ENCODE assay signal across 24 cellular contexts in the genomic region with DNA sequence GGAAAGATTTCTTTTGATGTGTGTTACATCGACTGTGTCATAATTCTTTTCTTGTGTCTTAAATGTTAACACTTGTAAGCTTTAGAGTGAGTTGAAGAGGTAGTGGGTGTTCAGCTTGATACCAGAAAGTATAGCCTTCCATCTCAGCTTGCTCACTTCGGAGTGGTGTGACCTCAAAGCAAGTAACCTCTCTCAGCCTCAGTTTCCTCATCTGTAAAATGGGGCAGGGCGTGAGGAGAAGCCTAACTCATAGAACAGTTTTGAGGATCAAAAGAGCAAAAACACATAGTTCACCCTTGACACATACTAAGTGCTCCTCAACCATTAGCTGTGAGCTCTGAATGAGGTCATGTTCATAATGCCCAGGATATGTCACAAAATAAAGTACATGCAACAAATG.
DNase-seq lines count a peak whose midpoint lies in the region; ATAC-seq, FAIRE-seq and TF ChIP-seq lines count a peak whose summit lies in the region.
"Had no signal": no experiment of that assay in that cellular context is flagged by ENCODE, and none has a peak within 500 bp of the region (broad histone marks: within the 10 kb centered on the region; RNA-seq: fewer than 3 reads in every experiment).

No MANE protein-coding gene starts in this region.

- no peak overlapping the region for H3K27ac ChIP-seq in HepG2 (ENCODE audit: extremely low read length, insufficient read depth, low read length)
- no peak overlapping the region for H3K27ac ChIP-seq in right lobe of liver
- H3K27ac ChIP-seq: 22Rv1; A549; BLaER1 treated with 17β-estradiol and CSF1 and Interleukin-3, amounts not matched to agents 10 nM and 100 nM; C4-2B had no signal

- H3K4me3 ChIP-seq in HepG2 (replicated peaks in 1 of 3; ENCODE audit: insufficient read depth in 1 of 3, low read depth in 2 of 3, low read length in 3 of 3) (no peak overlapping the region), right lobe of liver (no peak overlapping the region), bronchial epithelial cell (ENCODE audit: low read depth, low read length) (no peak overlapping the region)
- H3K4me3 ChIP-seq: A549; BLaER1 treated with 17β-estradiol and CSF1 and Interleukin-3, amounts not matched to agents 10 nM and 100 nM had no signal

- no peak for TF ChIP-seq EP300 in HepG2 (IDR thresholded peaks at IDR 0.05; ENCODE audit: low read depth in 2 of 2, low read length in 2 of 2)
- TF ChIP-seq EP300 in HepG2 (CRISPR knock-in tag; IDR thresholded peaks at IDR 0.05; ENCODE audit: borderline replicate concordance) = no peak

- in situ Hi-C loops in HepG2 (cut with HindIII; ENCODE audit: extremely low pct_ligation_motif_present, low pct_unique_long_range_greater_than_20kb) = no loop called here

- H3K4me1 Mint-ChIP-seq in type B pancreatic cell (ENCODE audit: unreplicated experiment) = peaks cover 15% of the 10 kb centered on the region
- H3K4me1 Mint-ChIP-seq: B cell had no signal

- no peak overlapping the region for H3K9ac ChIP-seq in HepG2 (ENCODE audit: insufficient read depth, low read depth, low read length)
- H3K9ac ChIP-seq: BLaER1 treated with 17β-estradiol and CSF1 and Interleukin-3, amounts not matched to agents 10 nM and 100 nM had no signal

- H3K27me3 ChIP-seq in HepG2 (ENCODE audit: control insufficient read depth in 1 of 2, insufficient read depth in 2 of 2, low read length in 2 of 2) (no peaks in the 10 kb centered on the region), right lobe of liver (no peaks in the 10 kb centered on the region), bronchial epithelial cell (ENCODE audit: control insufficient read depth, insufficient read depth, low read length) (no peaks in the 10 kb centered on the region)
- H3K27me3 ChIP-seq: BLaER1 treated with 17β-estradiol and CSF1 and Interleukin-3, amounts not matched to agents 10 nM and 100 nM had no signal

- intact Hi-C loops in HepG2 (cut with micrococcal nuclease; ENCODE audit: unreplicated experiment) = no loop called here
- intact Hi-C loops in right lobe of liver (cut with DNase I) = no loop called here

- peaks cover 8% of the 10 kb centered on the region for H3K9me3 ChIP-seq in HepG2 (ENCODE audit: low read length)
- peaks cover 0 to 7% (median 0%) of the 10 kb centered on the region in 4 donors for H3K9me3 ChIP-seq in right lobe of liver

- H3K36me3 ChIP-seq in HepG2 (replicated peaks in 1 of 2; ENCODE audit: control insufficient read depth in 1 of 2, insufficient read depth in 2 of 2, low read length in 2 of 2) (no peaks in the 10 kb centered on the region), right lobe of liver (no peaks in the 10 kb centered on the region), bronchial epithelial cell (ENCODE audit: control insufficient read depth, insufficient read depth, low read length) (no peaks in the 10 kb centered on the region)

- peaks cover 13% of the 10 kb centered on the region for H3K9me3 Mint-ChIP-seq in type B pancreatic cell

- FAIRE-seq in HepG2 (lab: Jason Lieb, UNC) (no peak), GM12891 (lab: Jason Lieb, UNC) (peak; percentile 65), bronchial epithelial cell (lab: Jason Lieb, UNC) (peak; percentile 62)
- FAIRE-seq: A549, D721Med, G401.6, GM12892, GM18507, GM19239 had no signal

- ATAC-seq in HepG2 (no peak), right lobe of liver (no peak), GM18868 (IDR thresholded peaks at IDR 0.05; ENCODE audit: unreplicated experiment) (no peak)
- ATAC-seq: A549; CD8-positive, alpha-beta T cell had no signal

- H4K20me1 ChIP-seq in HepG2 (ENCODE audit: insufficient read depth, low read length) = no peaks in the 10 kb centered on the region
- H4K20me1 ChIP-seq: BLaER1 treated with 17β-estradiol and CSF1 and Interleukin-3, amounts not matched to agents 10 nM and 100 nM had no signal

- peaks cover 3% of the 10 kb centered on the region for H3K36me3 Mint-ChIP-seq in type B pancreatic cell
- H3K36me3 Mint-ChIP-seq: CD8-positive, alpha-beta T cell had no signal

- H3K4me3 Mint-ChIP-seq in type B pancreatic cell = no peak overlapping the region
- H3K4me3 Mint-ChIP-seq: B cell; CD4-positive, alpha-beta T cell; CD8-positive, alpha-beta T cell had no signal

- H3K4me1 ChIP-seq in HepG2 (ENCODE audit: insufficient read depth, low read length) (no peaks in the 10 kb centered on the region), right lobe of liver (no peaks in the 10 kb centered on the region)
- H3K4me1 ChIP-seq: A549, Caco-2 had no signal

- no peaks in the 10 kb centered on the region for H3K27me3 Mint-ChIP-seq in type B pancreatic cell
- H3K27me3 Mint-ChIP-seq: CD4-positive, alpha-beta T cell had no signal

- 3% methylated on average over 3 of the region's 3 CpGs for WGBS in HepG2 (ENCODE audit: low lambda C conversion rate)
- 75% methylated on average over 3 of the region's 3 CpGs for WGBS in right lobe of liver (ENCODE audit: insufficient coverage, low coverage, low lambda C conversion rate, missing lambda C conversion rate)

- H3K79me2 ChIP-seq in HepG2 (ENCODE audit: insufficient read depth, low read length) = no peaks in the 10 kb centered on the region

- POLR2A ChIA-PET in HepG2 (lab: Yijun Ruan, JAX) = no interaction called here

- CTCF ChIA-PET in HepG2 (lab: Yijun Ruan, JAX; ENCODE audit: low intra/inter-chr PET ratio, low total read pairs) = no interaction called here

- BruUV-seq in HepG2 (replicated peaks; lab: Mats Ljungman, UMichigan) = no TSS peak

- no peak for TF ChIP-seq RAD21 in HepG2 (CRISPR knock-in tag; IDR thresholded peaks at IDR 0.05)

- no peak overlapping the region for H2AFZ ChIP-seq in HepG2 (ENCODE audit: low read length)

- TF ChIP-seq POLR2A in HepG2 (IDR thresholded peaks at IDR 0.05; ENCODE audit: insufficient read depth in 1 of 2, low read depth in 2 of 2, low read length in 2 of 2) (no peak), right lobe of liver (IDR thresholded peaks at IDR 0.05) (no peak), GM12891 (IDR thresholded peaks at IDR 0.05; ENCODE audit: low read depth, low read length) (no peak)

- TF ChIP-seq CTCF in HepG2 (CRISPR knock-in tag; IDR thresholded peaks at IDR 0.05) (no peak), right lobe of liver (IDR thresholded peaks at IDR 0.05) (no peak), bronchial epithelial cell (IDR thresholded peaks at IDR 0.05; ENCODE audit: insufficient read depth, low read length, severe bottlenecking) (no peak), type B pancreatic cell (conservative IDR thresholded peaks at IDR 0.05) (no peak)

- DNase-seq in HepG2 (ENCODE audit: low spot score) (no peak), right lobe of liver (no peak), GM12891 (ENCODE audit: insufficient read length, low spot score) (no peak), bronchial epithelial cell (ENCODE audit: low read depth) (no peak), type B pancreatic cell (ENCODE audit: extremely low spot score, unreplicated experiment) (peak; percentile 8), NCI-H1105 treated with DMSO at 0.1 percent for 48 hours (lab: John Stamatoyannopoulos, UW) (no peak)
- DNase-seq: AML-193; Caco-2; Calu3; CD4-positive, alpha-beta T cell; CD8-positive, alpha-beta T cell; DMS79 treated with DMSO at 0.1 percent for 48 hours; GF-D8 had no signal

- no peak overlapping the region for H3K4me2 ChIP-seq in HepG2 (ENCODE audit: low read depth, low read length)
- H3K4me2 ChIP-seq: A549; BLaER1 treated with 17β-estradiol and CSF1 and Interleukin-3, amounts not matched to agents 10 nM and 100 nM had no signal

- no peak overlapping the region for H3K27ac Mint-ChIP-seq in type B pancreatic cell
- H3K27ac Mint-ChIP-seq: B cell; CD4-positive, alpha-beta T cell; CD8-positive, alpha-beta T cell had no signal

TF ChIP-seq in HepG2, 621 proteins besides CTCF, POLR2A, EP300 and RAD21:
- peak; percentile 47; the same call in 1 of the 2 replicates for TF ChIP-seq ZNF629 (CRISPR knock-in tag; conservative IDR thresholded peaks at IDR 0.05)
- no peak for TF ChIP-seq SPEN (CRISPR knock-in tag; IDR thresholded peaks at IDR 0.05; ENCODE audit: low read depth)
- TF ChIP-seq ZSCAN12 (CRISPR knock-in tag; IDR thresholded peaks at IDR 0.05) = no peak

TF ChIP-seq in GM12891, 5 proteins besides CTCF, POLR2A, EP300 and RAD21:
- TF ChIP-seq POLR2AphosphoS5 (IDR thresholded peaks at IDR 0.05; ENCODE audit: low read depth, low read length) (no peak), POU2F2 (IDR thresholded peaks at IDR 0.05; ENCODE audit: low read depth, low read length) (no peak), TAF1 (IDR thresholded peaks at IDR 0.05; ENCODE audit: low read depth, low read length) (no peak), SPI1 (IDR thresholded peaks at IDR 0.05; ENCODE audit: low read depth, low read length) (no peak), PAX5 (IDR thresholded peaks at IDR 0.05; ENCODE audit: insufficient read depth, low read length, severe bottlenecking) (no peak)
TF ChIP-seq in GM12891: peak in this region for 0.
